9 cellular contexts compared by ENCODE assay signal in the genomic region with DNA sequence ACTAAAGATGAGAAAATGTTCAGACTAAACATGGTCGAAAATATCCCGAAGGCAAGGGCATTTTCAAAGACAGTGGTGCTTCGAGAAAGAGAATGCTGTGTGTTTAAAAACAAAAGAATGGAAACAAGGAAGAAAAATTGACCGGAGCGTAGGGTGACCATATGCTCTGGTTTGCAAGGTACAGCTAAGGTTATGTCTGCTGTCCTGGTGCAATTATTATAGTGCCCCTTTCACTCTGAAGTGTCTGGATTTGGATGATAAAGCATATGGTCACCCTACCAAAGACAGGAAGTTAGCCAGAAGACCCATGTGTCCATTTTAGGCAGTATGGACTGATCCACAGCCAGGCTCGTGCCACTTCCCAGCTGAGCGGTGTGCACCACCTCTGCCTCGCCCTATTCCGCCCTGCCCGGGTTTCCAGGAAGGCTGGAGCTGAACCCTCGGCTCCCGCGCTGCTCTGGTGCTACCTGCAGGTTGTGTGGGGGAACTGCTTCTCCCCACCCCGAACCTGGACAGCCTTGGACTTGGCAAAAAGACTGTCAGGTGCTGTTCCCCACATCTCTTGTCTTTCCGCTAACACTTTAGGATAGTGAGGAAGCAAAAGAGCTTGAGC. TPM values are rescaled to one million over a fixed set of nuclear protein-coding genes. Genes with fewer than 3 reads are reported as not detected.
DNase-seq lines count a peak whose midpoint lies in the region; ATAC-seq and TF ChIP-seq lines count a peak whose summit lies in the region.
"Had no signal": no experiment of that assay in that cellular context is flagged by ENCODE, and none has a peak within 500 bp of the region (broad histone marks: within the 10 kb centered on the region; RNA-seq: fewer than 3 reads in every experiment).

No MANE protein-coding gene starts in this region.

- ATAC-seq in GM21529 (IDR thresholded peaks at IDR 0.05; ENCODE audit: unreplicated experiment) (no peak), GM19452 (IDR thresholded peaks at IDR 0.05; ENCODE audit: unreplicated experiment) (no peak)

- H3K4me2 ChIP-seq in OCI-LY7 (ENCODE audit: low read length), result no peak overlapping the region

- H3K27ac ChIP-seq in OCI-LY7 (ENCODE audit: low read depth, low read length, poor library complexity, severe bottlenecking) (no peak overlapping the region), spleen (no peak overlapping the region)

- POLR2A ChIA-PET in HEK293T (lab: Yijun Ruan, JAX), result interaction anchor here (0.6 to 1.0 kb wide), 4 partner anchors 28 to 351 kb away, joined by 3 to 4 read pairs (median 3); a partner anchor contains a TSS
- POLR2A ChIA-PET in OCI-LY7 (lab: Charles Lee), result interaction anchor here (0.5 kb wide), 1 partner anchor 260 kb away, joined by 3 read pairs; no protein-coding TSS in a partner anchor

- intact Hi-C loops in OCI-LY7 (cut with micrococcal nuclease; ENCODE audit: unreplicated experiment) (loop anchor here (10.0 kb wide), 2 partner anchors 63 to 283 kb away; a partner anchor contains a TSS), spleen (cut with DNase I; ENCODE audit: low total_unique reads) (no loop called here)

- H4K20me1 ChIP-seq in OCI-LY7 (ENCODE audit: insufficient read depth, low read length), result no peaks in the 10 kb centered on the region

- CTCF ChIA-PET in HEK293T (lab: Yijun Ruan, JAX) (interaction anchor here (0.7 to 2.3 kb wide), 5 partner anchors 8 to 361 kb away, joined by 3 to 7 read pairs (median 3); no protein-coding TSS in a partner anchor), OCI-LY7 (lab: Charles Lee; ENCODE audit: unreplicated experiment) (no interaction called here)

- H3K4me1 ChIP-seq in OCI-LY7 (ENCODE audit: insufficient read depth, low read length, poor library complexity, severe bottlenecking), result no peaks in the 10 kb centered on the region
- no peaks in the 10 kb centered on the region for H3K4me1 ChIP-seq in spleen

- DNase-seq in DMS 273 (lab: John Stamatoyannopoulos, UW; ENCODE audit: unreplicated experiment) (peak; percentile 84), HEK293T (ENCODE audit: extremely low spot score) (peak; percentile 81), OCI-LY7 (ENCODE audit: low spot score) (peak; percentile 37), cardiac fibroblast (ENCODE audit: low read depth in 2 of 2) (peak; percentile 16 to 38), myocyte (ENCODE audit: low read depth) (peak; percentile 6), spleen (no peak)

- no TSS peak for BruUV-seq in OCI-LY7 (replicated peaks; lab: Mats Ljungman, UMichigan)

- H3K9me2 ChIP-seq in OCI-LY7 (ENCODE audit: insufficient read depth, low read length), result no peaks in the 10 kb centered on the region

- H3K9me3 ChIP-seq in OCI-LY7 (ENCODE audit: low read length) (no peaks in the 10 kb centered on the region), spleen (no peaks in the 10 kb centered on the region)

- H3K4me3 ChIP-seq in OCI-LY7 (ENCODE audit: low read depth, low read length, poor library complexity, severe bottlenecking) (no peak overlapping the region), cardiac fibroblast (replicated peaks in 1 of 2; ENCODE audit: low read depth in 2 of 2, low read length in 2 of 2) (no peak overlapping the region), spleen (no peak overlapping the region)

- no peaks in the 10 kb centered on the region for H3K79me2 ChIP-seq in OCI-LY7 (ENCODE audit: insufficient read depth, low read depth, low read length)

- TF ChIP-seq CTCF in OCI-LY7 (conservative IDR thresholded peaks at IDR 0.05; ENCODE audit: low read length) (peak; percentile 70), cardiac fibroblast (IDR thresholded peaks at IDR 0.05; ENCODE audit: low read depth, low read length) (peak; percentile 65), spleen (IDR thresholded peaks at IDR 0.05 in 8 of 11, conservative IDR thresholded peaks at IDR 0.05 in 3 of 11) (peak in 4 of 11 experiments; percentile 5 to 23 (median 18))

- H2AFZ ChIP-seq in OCI-LY7 (ENCODE audit: low read length), result no peak overlapping the region

- H3K36me3 ChIP-seq in OCI-LY7 (ENCODE audit: insufficient read depth, low read length) (no peaks in the 10 kb centered on the region), spleen (no peaks in the 10 kb centered on the region)

- no peak for TF ChIP-seq POLR2A in spleen (IDR thresholded peaks at IDR 0.05)

- 35 to 45% (median 35%) methylated on average over 11 to 15 of the region's 15 CpGs for WGBS in spleen, 5 donors

- peaks cover 0 to 35% (median 4%) of the 10 kb centered on the region in 7 donors for H3K27me3 ChIP-seq in spleen (replicated peaks in 1 of 7)

TF ChIP-seq in HEK293T, 16 proteins besides CTCF, POLR2A, EP300 and RAD21:
- TF ChIP-seq SP1 (IDR thresholded peaks at IDR 0.05), result no peak

RNA-seq across cellular contexts. Expression of a gene that starts 25.2 kb away (rescaled TPM):
- total RNA-seq in OCI-LY7 (2014; rRNA removed; shearing (Covaris generic)), result not detected in 2 replicates
- total RNA-seq in OCI-LY7 (2022), result not detected in 2 replicates
- not detected in 2 replicates for total RNA-seq in myocyte
- 0.08 TPM for polyA plus RNA-seq in myocyte (2012)
- total RNA-seq in spleen, result not detected
- not detected for polyA plus RNA-seq in spleen
- total RNA-seq: T-helper 2 cell treated with Interferon-gamma antibody and Interleukin-4, amounts not matched to agents 100 ng/mL and 5 ng/mL, for 36 hours had no signal

RNA-seq across cellular contexts. Expression of a gene that starts 28.0 kb away (rescaled TPM):
- 123 and 129 TPM in 2 replicates for total RNA-seq in OCI-LY7 (2014; rRNA removed; shearing (Covaris generic))
- total RNA-seq in OCI-LY7 (2022) (120 and 133 TPM in 2 replicates), myocyte (53.4 and 55.5 TPM in 2 replicates), spleen (10 to 100 TPM; 47.0 to 80.4 (median 62.2) TPM)
- 71.2 TPM for polyA plus RNA-seq in myocyte (2012)
- polyA plus RNA-seq in spleen, result 100 to 1,000 TPM in 1 of 3 donors, 10 to 100 TPM in 2; 73.9 to 116 (median 92.0) TPM

RNA-seq across cellular contexts. Expression of a gene that starts 39.0 kb away (rescaled TPM):
- total RNA-seq in OCI-LY7 (2014; rRNA removed; shearing (Covaris generic)), result 128 and 159 TPM in 2 replicates
- total RNA-seq in OCI-LY7 (2022), result 99.5 and 105 TPM in 2 replicates
- 1.3 and 5.8 TPM in 2 replicates for total RNA-seq in myocyte
- polyA plus RNA-seq in myocyte (2012), result 3.8 TPM
- 10 to 100 TPM; 27.5 to 68.1 (median 37.8) TPM for total RNA-seq in spleen
- polyA plus RNA-seq in spleen, result 10 to 100 TPM; 45.7 to 60.2 (median 52.1) TPM

RNA-seq across cellular contexts. Expression of a gene that starts 49.8 kb away (rescaled TPM):
- 0.10 and 0.28 TPM in 2 replicates for total RNA-seq in OCI-LY7 (2014; rRNA removed; shearing (Covaris generic))
- total RNA-seq in OCI-LY7 (2022) (not detected in 2 replicates), myocyte (not detected in 2 replicates), spleen (not detected)
- polyA plus RNA-seq in myocyte (2012), result 0.10 TPM
- not detected for polyA plus RNA-seq in spleen
- total RNA-seq: T-helper 2 cell treated with Interferon-gamma antibody and Interleukin-4, amounts not matched to agents 100 ng/mL and 5 ng/mL, for 36 hours had no signal
